ENCODE assay signal across 22 cellular contexts in the genomic region with DNA sequence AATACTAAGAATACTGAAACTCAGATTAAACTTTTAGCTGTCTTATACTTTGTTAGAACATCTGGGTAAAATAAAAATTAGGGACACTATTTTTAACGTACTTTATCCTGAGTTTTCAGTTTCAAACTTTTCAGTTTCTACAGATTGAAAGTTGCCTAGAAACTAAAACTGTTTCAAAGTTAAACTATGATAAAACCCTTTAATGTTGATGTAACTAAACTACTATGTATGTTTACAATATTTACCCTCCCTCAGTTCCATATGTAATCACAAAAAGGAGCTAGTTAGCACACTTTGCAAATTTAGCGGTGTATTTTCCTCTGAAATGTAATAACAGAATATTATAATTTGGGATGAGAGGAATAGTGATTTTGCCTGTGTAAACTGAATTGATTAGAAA.
"Had no signal": no experiment of that assay in that cellular context is flagged by ENCODE, and none has a peak within 500 bp of the region (broad histone marks: within the 10 kb centered on the region; RNA-seq: fewer than 3 reads in every experiment).

No MANE protein-coding gene starts in this region.

- H3K9me3 Mint-ChIP-seq: T-cell had no signal

- H3K4me3 Mint-ChIP-seq: T-cell had no signal

- ATAC-seq: HepG2, Panc1, T-cell had no signal

- FAIRE-seq: HepG2 had no signal

- H3K9me3 ChIP-seq: SK-N-SH had no signal

- H3K9me2 ChIP-seq: SK-N-SH had no signal

- DNase-seq: IMR-90, Kasumi-1, KG1, NCI-H1092, NCI-H1105 treated with DMSO at 0.1 percent for 48 hours, NCI-H1417 treated with DMSO at 0.1 percent for 48 hours, NCI-H146, NCI-H1694 treated with DMSO at 0.1 percent for 48 hours, NCI-H1930, NCI-H2081, NCI-H2107, NCI-H2227 treated with DMSO at 0.1 percent for 48 hours, NCI-H524, NCI-H526 treated with DMSO at 0.1 percent for 48 hours, NCI-H748 treated with DMSO at 0.1 percent for 48 hours, SHP77, SK-N-SH, SW 1271, T-cell had no signal

- H3K27ac Mint-ChIP-seq: T-cell had no signal

- H3K9ac ChIP-seq: SK-N-SH had no signal

- H3K4me2 ChIP-seq: SK-N-SH had no signal

- H3K27ac ChIP-seq: RWPE1 had no signal

- H3K27me3 Mint-ChIP-seq: T-cell had no signal
